Comparison of ENCODE assay signal across 8 cellular contexts in genomic region chr6:72621243-72622093, GRCh38. TPM values are rescaled to one million over a fixed set of nuclear protein-coding genes. Genes with fewer than 3 reads are reported as not detected.
DNase-seq lines count a peak whose midpoint lies in the region; ATAC-seq and TF ChIP-seq lines count a peak whose summit lies in the region.

KCNQ5 (plus strand) TSS chr6:72622064.

- peaks cover 13% of the 10 kb centered on the region for H3K79me2 ChIP-seq in fibroblast of lung (ENCODE audit: control insufficient read depth, insufficient read depth, low read length)

- peaks cover 20% of the 10 kb centered on the region for H3K4me1 ChIP-seq in HUES6 (ENCODE audit: control insufficient read depth, insufficient read depth, low read length)
- peaks cover 2% of the 10 kb centered on the region for H3K4me1 ChIP-seq in fibroblast of lung (ENCODE audit: control insufficient read depth, extremely low read depth, insufficient read depth, low read length)
- H3K4me1 ChIP-seq in neutrophil (ENCODE audit: control insufficient read depth in 1 of 2, insufficient read depth in 1 of 2, low read depth in 1 of 2, low read length in 1 of 2): peaks cover 36 to 42% of the 10 kb centered on the region in 2 experiments
- H3K4me1 ChIP-seq in vagina: peaks cover 37% of the 10 kb centered on the region

- CTCF ChIA-PET in activated CD8-positive, alpha-beta T cell treated with anti-CD3 and anti-CD28 coated beads for 36 hours (lab: Charles Lee): interaction anchor here (1.3 to 1.7 kb wide), 3 partner anchors 12 to 286 kb away, joined by 3 to 4 read pairs (median 4); no protein-coding TSS in a partner anchor

- H3K4me3 ChIP-seq in HUES6 (ENCODE audit: low read depth, low read length): peak within 1 kb of the TSS; percentile 80
- peak within 1 kb of the TSS; percentile 66 to 80 (median 76) for H3K4me3 ChIP-seq in fibroblast of lung (replicated peaks in 1 of 4; ENCODE audit: control extremely low read depth in 1 of 4, insufficient read depth in 1 of 4, low read depth in 3 of 4, low read length in 4 of 4)
- H3K4me3 ChIP-seq in neutrophil (ENCODE audit: low read depth in 1 of 2, low read length in 1 of 2): peak within 1 kb of the TSS; percentile 60
- peak within 1 kb of the TSS; percentile 52 to 58 for H3K4me3 ChIP-seq in vagina

- intact Hi-C loops in activated CD8-positive, alpha-beta T cell treated with anti-CD3 and anti-CD28 coated beads for 36 hours (cut with micrococcal nuclease): loop anchor here (5.0 to 10.0 kb wide), 2 partner anchors 121 to 203 kb away; no protein-coding TSS in a partner anchor
- intact Hi-C loops in vagina (cut with DNase I) (no loop called here), posterior vena cava (cut with DNase I) (loop anchor here in 1 of 2 donors (5.0 kb wide), 2 partner anchors 171 to 511 kb away; no protein-coding TSS in a partner anchor)

- H3K27me3 ChIP-seq in HUES6 (ENCODE audit: control insufficient read depth, insufficient read depth, low read length) (peaks cover 73% of the 10 kb centered on the region), fibroblast of lung (ENCODE audit: control insufficient read depth, insufficient read depth, low read length) (no peaks in the 10 kb centered on the region), neutrophil (peaks cover 20% of the 10 kb centered on the region), vagina (no peaks in the 10 kb centered on the region)

- H3K9ac ChIP-seq in HUES6 (ENCODE audit: low read length) (peak within 1 kb of the TSS; percentile 40), fibroblast of lung (ENCODE audit: insufficient read depth, low read length) (peak within 1 kb of the TSS; percentile 48)

- peaks cover 59% of the 10 kb centered on the region for H3K4me1 Mint-ChIP-seq in activated CD8-positive, alpha-beta T cell treated with anti-CD3 and anti-CD28 coated beads for 36 hours (ENCODE audit: low read depth)

- peak within 1 kb of the TSS; percentile 98 for H3K27ac Mint-ChIP-seq in activated CD8-positive, alpha-beta T cell treated with anti-CD3 and anti-CD28 coated beads for 36 hours

- no peaks in the 10 kb centered on the region for H3K9me3 Mint-ChIP-seq in activated CD8-positive, alpha-beta T cell treated with anti-CD3 and anti-CD28 coated beads for 36 hours

- H3K36me3 ChIP-seq in HUES6 (ENCODE audit: control insufficient read depth, insufficient read depth, low read length) (no peaks in the 10 kb centered on the region), fibroblast of lung (ENCODE audit: control insufficient read depth, insufficient read depth, low read length) (no peaks in the 10 kb centered on the region), neutrophil (no peaks in the 10 kb centered on the region), vagina (no peaks in the 10 kb centered on the region)

- POLR2A ChIA-PET in activated CD8-positive, alpha-beta T cell treated with anti-CD3 and anti-CD28 coated beads for 36 hours (lab: Charles Lee): interaction anchor here (1.0 to 5.0 kb wide), 6 partner anchors 9 to 901 kb away, joined by 3 to 24 read pairs (median 4); partner anchors contain the start of gene CGAS

- peak within 1 kb of the TSS; percentile 89 for H3K4me2 ChIP-seq in fibroblast of lung (ENCODE audit: extremely low read depth, insufficient read depth, low read length)

- no peak for TF ChIP-seq POLR2A in vagina (IDR thresholded peaks at IDR 0.05)

- H3K27me3 Mint-ChIP-seq in activated CD8-positive, alpha-beta T cell treated with anti-CD3 and anti-CD28 coated beads for 36 hours: no peaks in the 10 kb centered on the region

- H3K36me3 Mint-ChIP-seq in activated CD8-positive, alpha-beta T cell treated with anti-CD3 and anti-CD28 coated beads for 36 hours (ENCODE audit: low read depth): peaks cover 5% of the 10 kb centered on the region

- DNase-seq in SKM-1 treated with dmso at 0.1 percent for 144 hours (lab: John Stamatoyannopoulos, UW; ENCODE audit: unreplicated experiment): peak; percentile 33
- DNase-seq in SKM-1 (lab: John Stamatoyannopoulos, UW; ENCODE audit: unreplicated experiment): no peak
- peak; percentile 39 for DNase-seq in activated CD8-positive, alpha-beta T cell treated with anti-CD3 and anti-CD28 coated beads for 36 hours
- DNase-seq in fibroblast of lung (ENCODE audit: low read depth in 2 of 2): peak in 1 of 2 donors; percentile 33
- DNase-seq in vagina (ENCODE audit: extremely low spot score in 2 of 2): no peak
- no peak for DNase-seq in posterior vena cava (ENCODE audit: low spot score)

- ATAC-seq in activated CD8-positive, alpha-beta T cell treated with anti-CD3 and anti-CD28 coated beads for 36 hours: no peak

- no peaks in the 10 kb centered on the region for H4K20me1 ChIP-seq in fibroblast of lung (ENCODE audit: control insufficient read depth, extremely low read depth, insufficient read depth, low read length)

- no peak for TF ChIP-seq CTCF in activated CD8-positive, alpha-beta T cell treated with anti-CD3 and anti-CD28 coated beads for 36 hours (IDR thresholded peaks at IDR 0.05)
- TF ChIP-seq CTCF in fibroblast of lung (conservative IDR thresholded peaks at IDR 0.05 in 1 of 2, IDR thresholded peaks at IDR 0.05 in 1 of 2; ENCODE audit: low read depth in 1 of 2, low read length in 2 of 2): no peak
- TF ChIP-seq CTCF in neutrophil (IDR thresholded peaks at IDR 0.05): no peak
- TF ChIP-seq CTCF in vagina (IDR thresholded peaks at IDR 0.05): no peak

- H3K27ac ChIP-seq in HUES6 (ENCODE audit: low read depth, low read length) (no peak within 1 kb of the TSS), fibroblast of lung (ENCODE audit: insufficient read depth, low read length) (peak within 1 kb of the TSS; percentile 61), neutrophil (no peak within 1 kb of the TSS), vagina (no peak within 1 kb of the TSS)

- H3K4me3 Mint-ChIP-seq in activated CD8-positive, alpha-beta T cell treated with anti-CD3 and anti-CD28 coated beads for 36 hours: peak within 1 kb of the TSS; percentile 96

- peak within 1 kb of the TSS; percentile 85 for H2AFZ ChIP-seq in fibroblast of lung (ENCODE audit: low read length)

- no peaks in the 10 kb centered on the region for H3K9me3 ChIP-seq in HUES6 (ENCODE audit: control insufficient read depth, insufficient read depth, low read depth, low read length)
- no peaks in the 10 kb centered on the region for H3K9me3 ChIP-seq in fibroblast of lung (ENCODE audit: control insufficient read depth, insufficient read depth, low read depth, low read length)
- no peaks in the 10 kb centered on the region for H3K9me3 ChIP-seq in neutrophil
- no peaks in the 10 kb centered on the region for H3K9me3 ChIP-seq in vagina

RNA-seq across cellular contexts. Expression of gene KCNQ5, which starts in this region (rescaled TPM):
- 10 to 100 TPM; 14.6 to 14.9 TPM for total RNA-seq in activated CD8-positive, alpha-beta T cell treated with anti-CD3 and anti-CD28 coated beads for 36 hours
- total RNA-seq in fibroblast of lung: 4.6 and 4.9 TPM in 2 replicates
- 0.74 and 3.1 TPM in 2 replicates for polyA plus RNA-seq in fibroblast of lung
- polyA plus RNA-seq in fibroblast of lung (2012): 0.93 and 2.8 TPM in 2 replicates
- 2.9 and 7.2 TPM in 2 replicates for polyA minus RNA-seq in fibroblast of lung (ENCODE audit: low replicate concordance)
- 3.9 TPM for total RNA-seq in vagina
- 1 to 10 TPM; 1.3 to 4.0 TPM for total RNA-seq in posterior vena cava

Comparison
In these comparisons a context has a peak if more than half of its experiments do, and no peak if none do; other contexts are left out.
1. DNase-seq: peak in SKM-1 treated with dmso at 0.1 percent for 144 hours (single experiment) and activated CD8-positive, alpha-beta T cell treated with anti-CD3 and anti-CD28 coated beads for 36 hours (single experiment); none in SKM-1 (single experiment), vagina (0 of 2) and posterior vena cava (single experiment).
2. Peak in every context shown above with its lines, with median percentiles within 50 percentile points of each other: H3K4me3 ChIP-seq.